Comparison of ENCODE assay signal across 15 cellular contexts in genomic region chr11:72641522-72641899, GRCh38. TPM values are rescaled to one million over a fixed set of nuclear protein-coding genes. Genes with fewer than 3 reads are reported as not detected.
DNase-seq lines count a peak whose midpoint lies in the region; ATAC-seq and TF ChIP-seq lines count a peak whose summit lies in the region.
"Had no signal": no experiment of that assay in that cellular context is flagged by ENCODE, and none has a peak within 500 bp of the region (broad histone marks: within the 10 kb centered on the region; RNA-seq: fewer than 3 reads in every experiment).

No MANE protein-coding gene starts in this region.

- ATAC-seq in heart left ventricle (no peak), left cardiac atrium (no peak), natural killer cell (no peak)
- ATAC-seq: T-cell had no signal

- H3K27ac Mint-ChIP-seq in natural killer cell: no peak overlapping the region
- H3K27ac Mint-ChIP-seq: activated T-helper 1 cell treated with anti-CD3 and anti-CD28 coated beads, Interleukin-12 subunit alpha, Interleukin-12 subunit beta, Interleukin-2, Interleukin-4 antibody, amounts not matched to agents 30 ng/mL and 10 ng/mL and 1 ng/mL, durations not matched to agents 14 hours and 24 hours and 36 hours; progenitor cell of endocrine pancreas; stimulated activated naive CD8-positive, alpha-beta T cell treated with anti-CD3 and anti-CD28 coated beads, Interleukin-15, Interleukin-2, amounts not matched to agents 100 ng/mL and 50 ng/mL, for 24 hours; T-cell had no signal

- TF ChIP-seq POLR2A in heart left ventricle (IDR thresholded peaks at IDR 0.05) (no peak), prostate gland (IDR thresholded peaks at IDR 0.05) (no peak)

- H3K4me3 ChIP-seq in heart left ventricle (peak overlapping the region; percentile 54 to 88 (median 72)), iPS-18c (ENCODE audit: insufficient read depth, low read depth, low read length) (peak overlapping the region; percentile 43), prostate gland (peak overlapping the region; percentile 32 to 46), urinary bladder (ENCODE audit: low read depth, low read length) (peak overlapping the region; percentile 55)

- H3K27ac ChIP-seq in heart left ventricle: peak overlapping the region in 10 of 12 donors; percentile 6 to 83 (median 65)
- H3K27ac ChIP-seq in prostate gland: no peak overlapping the region
- no peak overlapping the region for H3K27ac ChIP-seq in urinary bladder (ENCODE audit: low read depth)

- WGBS in heart left ventricle, 4 donors: 41 to 65% (median 52%) methylated on average over 6 of the region's 6 CpGs
- WGBS in prostate gland: 43% methylated on average over 6 of the region's 6 CpGs
- WGBS in urinary bladder: 50% methylated on average over 6 of the region's 6 CpGs

- no peaks in the 10 kb centered on the region for H3K36me3 Mint-ChIP-seq in natural killer cell
- H3K36me3 Mint-ChIP-seq: T-cell had no signal

- H3K4me1 Mint-ChIP-seq in natural killer cell: peaks cover 0 to 7% of the 10 kb centered on the region in 2 donors

- H3K4me1 ChIP-seq in heart left ventricle: peaks cover 5 to 58% (median 32%) of the 10 kb centered on the region in 12 donors
- H3K4me1 ChIP-seq in prostate gland (replicated peaks): no peaks in the 10 kb centered on the region
- H3K4me1 ChIP-seq in urinary bladder (ENCODE audit: insufficient read depth): no peaks in the 10 kb centered on the region

- H3K27me3 ChIP-seq in heart left ventricle: peaks cover 0 to 29% (median 0%) of the 10 kb centered on the region in 9 donors
- peaks cover 2% of the 10 kb centered on the region for H3K27me3 ChIP-seq in prostate gland (replicated peaks; ENCODE audit: insufficient read depth)

- DNase-seq in heart left ventricle: no peak
- no peak for DNase-seq in left cardiac atrium
- no peak for DNase-seq in prostate gland (ENCODE audit: low spot score)
- DNase-seq in NCI-H1092 treated with DMSO at 0.1 percent for 48 hours (lab: John Stamatoyannopoulos, UW): no peak
- no peak for DNase-seq in natural killer cell
- DNase-seq in NCI-H2081 treated with DMSO at 0.1 percent for 48 hours (lab: John Stamatoyannopoulos, UW): no peak
- DNase-seq: effector CD8-positive, alpha-beta T cell; NCI-H2227 treated with DMSO at 0.1 percent for 48 hours; OCI-M1 had no signal

- H3K27me3 Mint-ChIP-seq in natural killer cell (ENCODE audit: low read depth in 2 of 2): peaks cover 8 to 15% of the 10 kb centered on the region in 2 donors

- H3K4me3 Mint-ChIP-seq in natural killer cell: no peak overlapping the region
- H3K4me3 Mint-ChIP-seq: activated T-helper 1 cell treated with anti-CD3 and anti-CD28 coated beads, Interleukin-12 subunit alpha, Interleukin-12 subunit beta, Interleukin-2, Interleukin-4 antibody, amounts not matched to agents 30 ng/mL and 10 ng/mL and 1 ng/mL, durations not matched to agents 14 hours and 24 hours and 36 hours; stimulated activated naive CD8-positive, alpha-beta T cell treated with anti-CD3 and anti-CD28 coated beads, Interleukin-15, Interleukin-2, amounts not matched to agents 100 ng/mL and 50 ng/mL, for 24 hours; T-cell had no signal

- no peaks in the 10 kb centered on the region for H3K9me3 Mint-ChIP-seq in natural killer cell
- H3K9me3 Mint-ChIP-seq: activated T-helper 1 cell treated with anti-CD3 and anti-CD28 coated beads, Interleukin-12 subunit alpha, Interleukin-12 subunit beta, Interleukin-2, Interleukin-4 antibody, amounts not matched to agents 30 ng/mL and 10 ng/mL and 1 ng/mL, durations not matched to agents 14 hours and 24 hours and 36 hours; stimulated activated naive CD8-positive, alpha-beta T cell treated with anti-CD3 and anti-CD28 coated beads, Interleukin-15, Interleukin-2, amounts not matched to agents 100 ng/mL and 50 ng/mL, for 24 hours; T-cell had no signal

- intact Hi-C loops in heart left ventricle (cut with DNase I) (loop anchor here in 5 of 10 donors (2.0 to 10.0 kb wide), 3 partner anchors 43 to 169 kb away; no protein-coding TSS in a partner anchor), left cardiac atrium (cut with DNase I) (loop anchor here in 1 of 2 donors (10.0 kb wide), 1 partner anchor 167 kb away; no protein-coding TSS in a partner anchor), prostate gland (cut with DNase I) (no loop called here), natural killer cell (cut with micrococcal nuclease) (no loop called here)

- no peaks in the 10 kb centered on the region for H3K9me3 ChIP-seq in heart left ventricle
- no peaks in the 10 kb centered on the region for H3K9me3 ChIP-seq in iPS-18c (ENCODE audit: control insufficient read depth, insufficient read depth, low read length)
- H3K9me3 ChIP-seq in prostate gland: no peaks in the 10 kb centered on the region

- TF ChIP-seq CTCF in heart left ventricle (IDR thresholded peaks at IDR 0.05) (no peak), prostate gland (IDR thresholded peaks at IDR 0.05) (no peak), natural killer cell (IDR thresholded peaks at IDR 0.05) (no peak)

- no peaks in the 10 kb centered on the region for H3K36me3 ChIP-seq in heart left ventricle
- H3K36me3 ChIP-seq in prostate gland: no peaks in the 10 kb centered on the region
- H3K36me3 ChIP-seq in urinary bladder (ENCODE audit: insufficient read depth): no peaks in the 10 kb centered on the region

RNA-seq across cellular contexts. Expression of gene PDE2A, which starts 32.7 kb away (rescaled TPM):
- total RNA-seq in heart left ventricle: 10 to 100 TPM; 16.8 to 53.7 (median 23.7) TPM
- polyA plus RNA-seq in heart left ventricle: 10 to 100 TPM; 23.2 to 24.1 TPM
- 10 to 100 TPM; 40.9 to 41.6 TPM for total RNA-seq in left cardiac atrium
- total RNA-seq in prostate gland: 10 to 100 TPM; 24.2 to 47.7 TPM
- total RNA-seq in urinary bladder: 18.6 TPM
- 56.1 TPM for polyA plus RNA-seq in urinary bladder
- total RNA-seq in natural killer cell: 10 to 100 TPM in 1 of 3 donors, 1 to 10 TPM in 2; 8.7 to 11.9 (median 9.0) TPM

Comparison
In these comparisons a context has a peak if more than half of its experiments do, and no peak if none do; other contexts are left out.
1. H3K27ac ChIP-seq: peak in heart left ventricle (10 of 12); none in prostate gland (0 of 2) and urinary bladder (single experiment).
2. Peak in every context shown above with its lines, with median percentiles within 50 percentile points of each other: H3K4me3 ChIP-seq.